ENCODE assay signal across 8 cellular contexts in genomic region chr15:66503780-66504562, GRCh38. TPM values are rescaled to one million over a fixed set of nuclear protein-coding genes. Genes with fewer than 3 reads are reported as not detected.
DNase-seq lines count a peak whose midpoint lies in the region; ATAC-seq and TF ChIP-seq lines count a peak whose summit lies in the region.

No MANE protein-coding gene starts in this region.

- H3K36me3 ChIP-seq in Panc1 (ENCODE audit: control insufficient read depth, insufficient read depth, low read length) (peaks cover 58% of the 10 kb centered on the region), ovary (no peaks in the 10 kb centered on the region)

- CTCF ChIA-PET in Panc1 (lab: Charles Lee): no interaction called here

- peak; percentile 19 for DNase-seq in EH (ENCODE audit: low read depth)
- DNase-seq in Panc1 (ENCODE audit: low read depth, low spot score): no peak
- no peak for DNase-seq in epithelial cell of prostate (ENCODE audit: low read depth, low spot score)
- DNase-seq in ovary: no peak
- no peak for DNase-seq in effector CD8-positive, alpha-beta T cell (lab: John Stamatoyannopoulos, UW)
- DNase-seq in NCI-H524 (lab: John Stamatoyannopoulos, UW): no peak

- no peaks in the 10 kb centered on the region for H3K9me3 ChIP-seq in Panc1 (ENCODE audit: control insufficient read depth, insufficient read depth, low read depth, low read length)
- no peaks in the 10 kb centered on the region for H3K9me3 ChIP-seq in ovary

- intact Hi-C loops in Panc1 (cut with micrococcal nuclease; ENCODE audit: unreplicated experiment) (no loop called here), ovary (cut with DNase I) (loop anchor here in 1 of 4 donors (5.0 kb wide), 1 partner anchor 712 kb away; the partner anchor contains the start of gene DENND4A)

- H3K27ac ChIP-seq in Panc1 (ENCODE audit: low read length) (peak overlapping the region; percentile 100), epithelial cell of prostate (peak overlapping the region; percentile 96), ovary (peak overlapping the region; percentile 82 to 87)

- TF ChIP-seq CTCF in Panc1 (IDR thresholded peaks at IDR 0.05): no peak
- no peak for TF ChIP-seq CTCF in ovary (IDR thresholded peaks at IDR 0.05)

- no peak for TF ChIP-seq EP300 in ovary (IDR thresholded peaks at IDR 0.05)

- in situ Hi-C loops in Panc1 (cut with HindIII; ENCODE audit: low pct_unique_long_range_greater_than_20kb, low sequenced_read_pairs): no loop called here

- H3K27me3 ChIP-seq in Panc1 (ENCODE audit: control insufficient read depth, insufficient read depth, low read length) (no peaks in the 10 kb centered on the region), ovary (no peaks in the 10 kb centered on the region)

- POLR2A ChIA-PET in Panc1 (lab: Charles Lee): no interaction called here

- BruUV-seq in Panc1 (replicated peaks; lab: Mats Ljungman, UMichigan): TSS peak; percentile 82

- WGBS in ovary, 3 donors: 0% methylated on average over 12 of the region's 12 CpGs

- TF ChIP-seq POLR2A in ovary (IDR thresholded peaks at IDR 0.05): no peak

- H3K4me3 ChIP-seq in Panc1 (ENCODE audit: low read depth in 2 of 2, low read length in 2 of 2) (peak overlapping the region; percentile 100), ovary (peak overlapping the region; percentile 68)

- H3K4me1 ChIP-seq in Panc1 (ENCODE audit: control insufficient read depth, insufficient read depth, low read length): peaks cover 40% of the 10 kb centered on the region
- H3K4me1 ChIP-seq in ovary (ENCODE audit: insufficient read depth): peaks cover 3% of the 10 kb centered on the region

- ATAC-seq in Panc1 (no peak), HG02885 (IDR thresholded peaks at IDR 0.05; ENCODE audit: poor library complexity, unreplicated experiment) (no peak), GM21529 (IDR thresholded peaks at IDR 0.05; ENCODE audit: unreplicated experiment) (no peak)

RNA-seq across cellular contexts. Expression of gene RPL4, which starts 0.7 kb away (rescaled TPM):
- total RNA-seq in Panc1 (2021; ENCODE audit: unreplicated experiment): 2,268 TPM
- polyA plus RNA-seq in Panc1 (2012; ENCODE audit: insufficient read length): 2,456 TPM
- 1,000 to 10,000 TPM; 3,226 to 5,904 (median 4,447) TPM for total RNA-seq in ovary
- polyA plus RNA-seq in ovary: 1,000 to 10,000 TPM; 5,574 to 6,065 TPM

RNA-seq across cellular contexts. Expression of gene ZWILCH, which starts 1.2 kb away (rescaled TPM):
- total RNA-seq in Panc1 (2021; ENCODE audit: unreplicated experiment) (39.9 TPM), ovary (1 to 10 TPM; 3.5 to 9.6 (median 6.8) TPM)
- polyA plus RNA-seq in Panc1 (2012; ENCODE audit: insufficient read length): 10.3 TPM
- polyA plus RNA-seq in ovary: 1 to 10 TPM; 5.2 TPM

RNA-seq across cellular contexts. Expression of gene SNAPC5, which starts 6.4 kb away (rescaled TPM):
- 36.4 TPM for total RNA-seq in Panc1 (2021; ENCODE audit: unreplicated experiment)
- 56.4 TPM for polyA plus RNA-seq in Panc1 (2012; ENCODE audit: insufficient read length)
- total RNA-seq in ovary: 10 to 100 TPM; 14.6 to 33.4 (median 28.2) TPM
- 10 to 100 TPM; 21.2 to 33.2 TPM for polyA plus RNA-seq in ovary
